In genomic region chr3:24094818-24095217, GRCh38 we compare ENCODE assay signal across 6 cellular contexts.
DNase-seq lines count a peak whose midpoint lies in the region; ATAC-seq, FAIRE-seq and TF ChIP-seq lines count a peak whose summit lies in the region.
"Not testable (repeated sequence)": the region's sequence is repeated elsewhere in the genome, so short reads cannot be mapped to it uniquely, and the experiment has no call there.

No MANE protein-coding gene starts in this region.

- not testable (repeated sequence) for H3K9me3 Mint-ChIP-seq in Caco-2 (ENCODE audit: unreplicated experiment)
- H3K9me3 Mint-ChIP-seq in GM23338, result peaks cover 10% of the 10 kb centered on the region; the same call in 2 of the 3 replicates

- intact Hi-C loops in Caco-2 (cut with micrococcal nuclease; ENCODE audit: unreplicated experiment); K562 (cut with micrococcal nuclease); esophagus squamous epithelium (cut with DNase I): not testable (repeated sequence)

- H3K27me3 ChIP-seq in Caco-2 (replicated peaks; ENCODE audit: control insufficient read depth, insufficient read depth, low read length); GM23338 (ENCODE audit: insufficient read depth); HUES6 (ENCODE audit: control insufficient read depth, insufficient read depth, low read length); RWPE2 (ENCODE audit: insufficient read depth, poor library complexity, severe bottlenecking); K562 (ENCODE audit: control insufficient read depth in 2 of 2, insufficient read depth in 2 of 2, low read length in 2 of 2); esophagus squamous epithelium: not testable (repeated sequence)

- H3K27ac Mint-ChIP-seq in Caco-2 (ENCODE audit: unreplicated experiment), result peak overlapping the region; percentile 59
- H3K27ac Mint-ChIP-seq in GM23338, result not testable (repeated sequence)

- not testable (repeated sequence) for H4K20me1 ChIP-seq in GM23338 (replicated peaks; ENCODE audit: insufficient read depth); K562 (replicated peaks; ENCODE audit: control insufficient read depth, insufficient read depth, low read length)

- H3K9me2 ChIP-seq in GM23338 (ENCODE audit: insufficient read depth), result not testable (repeated sequence)

- TF ChIP-seq CTCF in Caco-2 (IDR thresholded peaks at IDR 0.05; ENCODE audit: insufficient read depth in 1 of 2, low read depth in 1 of 2, low read length in 1 of 2, severe bottlenecking in 1 of 2, unreplicated experiment in 1 of 2); GM23338 (conservative IDR thresholded peaks at IDR 0.05; ENCODE audit: low read depth in 2 of 2); RWPE2 (IDR thresholded peaks at IDR 0.05; ENCODE audit: poor library complexity, severe bottlenecking); K562 (IDR thresholded peaks at IDR 0.05 in 2 of 3, conservative IDR thresholded peaks at IDR 0.05 in 1 of 3; ENCODE audit: insufficient read depth in 2 of 3, low read depth in 1 of 3, low read length in 3 of 3); esophagus squamous epithelium (IDR thresholded peaks at IDR 0.05): not testable (repeated sequence)

- H3K79me2 ChIP-seq in GM23338 (replicated peaks; ENCODE audit: insufficient read depth); K562 (ENCODE audit: control insufficient read depth, insufficient read depth, low read length): not testable (repeated sequence)

- TF ChIP-seq POLR2A in K562 (conservative IDR thresholded peaks at IDR 0.05); esophagus squamous epithelium (IDR thresholded peaks at IDR 0.05): not testable (repeated sequence)

- DNase-seq in Caco-2, result peak; percentile 29 to 69
- not testable (repeated sequence) for DNase-seq in GM23338 (ENCODE audit: low spot score); RWPE2 (ENCODE audit: low spot score); K562 (ENCODE audit: extremely low read depth in 1 of 4, low spot score in 3 of 4); esophagus squamous epithelium (lab: John Stamatoyannopoulos, UW)

- H3K9ac ChIP-seq in HUES6 (ENCODE audit: low read length), result peak overlapping the region; percentile 37
- H3K9ac ChIP-seq in K562 (ENCODE audit: insufficient read depth in 1 of 2, low read depth in 2 of 2, low read length in 2 of 2), result not testable (repeated sequence)

- not testable (repeated sequence) for H3K9me3 ChIP-seq in Caco-2; HUES6 (ENCODE audit: control insufficient read depth, insufficient read depth, low read depth, low read length); RWPE2 (ENCODE audit: severe bottlenecking); K562 (replicated peaks; ENCODE audit: control insufficient read depth, insufficient read depth, low read depth, low read length); esophagus squamous epithelium

- H3K4me3 Mint-ChIP-seq in Caco-2 (ENCODE audit: unreplicated experiment), result peak overlapping the region; percentile 69
- H3K4me3 Mint-ChIP-seq in GM23338, result not testable (repeated sequence)

- H3K4me1 Mint-ChIP-seq in Caco-2 (ENCODE audit: low read depth, unreplicated experiment); GM23338: not testable (repeated sequence)

- H3K4me2 ChIP-seq in GM23338, result 0 out of 2 replicates have a peak overlapping the region, but pooled peaks have one; percentile 51
- H3K4me2 ChIP-seq in K562 (ENCODE audit: insufficient read depth, low read length), result not testable (repeated sequence)

- not testable (repeated sequence) for H3K9me1 ChIP-seq in K562 (ENCODE audit: control insufficient read depth, insufficient read depth, low read length)

- not testable (repeated sequence) for ATAC-seq in GM23338; RWPE2 (ENCODE audit: low read depth); K562

- FAIRE-seq in K562 (lab: Jason Lieb, UNC), result not testable (repeated sequence)

- H3K4me3 ChIP-seq in Caco-2 (ENCODE audit: low read depth, low read length) (peak overlapping the region; percentile 38), HUES6 (ENCODE audit: low read depth, low read length) (peak overlapping the region; percentile 38), RWPE2 (ENCODE audit: severe bottlenecking) (peak overlapping the region; percentile 27), esophagus squamous epithelium (peak overlapping the region; percentile 12 to 34 (median 24))
- not testable (repeated sequence) for H3K4me3 ChIP-seq in GM23338, K562

- H3K36me3 Mint-ChIP-seq in Caco-2 (ENCODE audit: insufficient read depth, unreplicated experiment); GM23338 (ENCODE audit: low read depth): not testable (repeated sequence)

- BruUV-seq in Caco-2 (replicated peaks; lab: Mats Ljungman, UMichigan), result TSS peak; percentile 27
- not testable (repeated sequence) for BruUV-seq in K562 (replicated peaks; lab: Mats Ljungman, UMichigan)

- H3K27me3 Mint-ChIP-seq in Caco-2 (ENCODE audit: insufficient read depth, unreplicated experiment); GM23338 (ENCODE audit: insufficient read depth, low read depth, poor library complexity): not testable (repeated sequence)

- not testable (repeated sequence) for H2AFZ ChIP-seq in GM23338
- H2AFZ ChIP-seq in K562 (ENCODE audit: low read depth, low read length), result peak overlapping the region; percentile 68; the same call in 1 of the 2 replicates

- H3K4me1 ChIP-seq in Caco-2; GM23338 (ENCODE audit: insufficient read depth); HUES6 (ENCODE audit: control insufficient read depth, insufficient read depth, low read length); RWPE2 (ENCODE audit: insufficient read depth, poor library complexity, severe bottlenecking); K562 (replicated peaks in 1 of 2; ENCODE audit: control insufficient read depth in 2 of 2, insufficient read depth in 2 of 2, low read length in 2 of 2); esophagus squamous epithelium: not testable (repeated sequence)

- in situ Hi-C loops in K562 (cut with MboI), result not testable (repeated sequence)

- 15% methylated on average over 12 of the region's 17 CpGs for WGBS in K562 (ENCODE audit: insufficient coverage, low coverage, missing lambda C conversion rate)
- 25% methylated on average over 2 of the region's 17 CpGs; no CpG with 5 or more reads in 1 of the 2 donors for WGBS in esophagus squamous epithelium, 2 donors

- not testable (repeated sequence) for TF ChIP-seq RAD21 in K562 (CRISPR knock-in tag; conservative IDR thresholded peaks at IDR 0.05 in 1 of 2, IDR thresholded peaks at IDR 0.05 in 1 of 2)

- CTCF ChIA-PET in Caco-2 (lab: Charles Lee), result interaction anchor here (0.7 kb wide), 1 partner anchor 407 kb away, joined by 3 read pairs; no protein-coding TSS in a partner anchor
- CTCF ChIA-PET in K562 (lab: Yijun Ruan, JAX; ENCODE audit: low intra/inter-chr PET ratio), result not testable (repeated sequence)

- not testable (repeated sequence) for H3F3A ChIP-seq in GM23338 (replicated peaks; ENCODE audit: low read depth)

- not testable (repeated sequence) for H3K27ac ChIP-seq in GM23338 (ENCODE audit: low read depth); HUES6 (ENCODE audit: low read depth, low read length); K562 (ENCODE audit: extremely low read depth, low read depth, low read length); esophagus squamous epithelium
- peak overlapping the region; percentile 58 for H3K27ac ChIP-seq in RWPE2 (ENCODE audit: poor library complexity, severe bottlenecking)

- POLR2A ChIA-PET in Caco-2 (lab: Charles Lee); K562 (lab: Yijun Ruan, JAX): not testable (repeated sequence)

- not testable (repeated sequence) for TF ChIP-seq EP300 in K562 (IDR thresholded peaks at IDR 0.05; ENCODE audit: low read length)

- not testable (repeated sequence) for H3K36me3 ChIP-seq in Caco-2 (ENCODE audit: control insufficient read depth, insufficient read depth, low read length); GM23338 (ENCODE audit: insufficient read depth); HUES6 (ENCODE audit: control insufficient read depth, insufficient read depth, low read length); RWPE2 (ENCODE audit: low read depth); K562 (ENCODE audit: control insufficient read depth, insufficient read depth, low read length); esophagus squamous epithelium

TF ChIP-seq in K562, 482 proteins besides CTCF, POLR2A, EP300 and RAD21:
- TF ChIP-seq FOXA3 (CRISPR knock-in tag; conservative IDR thresholded peaks at IDR 0.05 in 1 of 2, IDR thresholded peaks at IDR 0.05 in 1 of 2) (peak in 1 of 2 experiments; percentile 72; a peak in 2 of 4 replicates), EGR1 (conservative IDR thresholded peaks at IDR 0.05) (peak; percentile 35; the same call in 1 of the 2 replicates), RBFOX2 (IDR thresholded peaks at IDR 0.05; ENCODE audit: low read depth, low read length) (0 out of 2 replicates have a peak, but pooled peaks have one; percentile 21)
